In genomic region chr1:51288578-51288977, GRCh38 we compare ENCODE assay signal across 26 cellular contexts. TPM values are rescaled to one million over a fixed set of nuclear protein-coding genes. Genes with fewer than 3 reads are reported as not detected.
"Had no signal": no experiment of that assay in that cellular context is flagged by ENCODE, and none has a peak within 500 bp of the region (broad histone marks: within the 10 kb centered on the region; RNA-seq: fewer than 3 reads in every experiment).

No MANE protein-coding gene starts in this region.

- H3K4me3 ChIP-seq: heart left ventricle, left ventricle myocardium inferior, lower lobe of right lung, neural progenitor cell, right atrium auricular region, skin epidermis, tibial nerve, uterus had no signal

- H3K27me3 ChIP-seq: heart left ventricle, neural progenitor cell, neutrophil, right atrium auricular region, tibial nerve, uterus had no signal

- ATAC-seq: heart left ventricle, left colon, lower lobe of right lung, natural killer cell, sciatic nerve had no signal

- H3K36me3 ChIP-seq: neural progenitor cell, neutrophil, right atrium auricular region, uterus had no signal

- H3K9ac ChIP-seq: neural progenitor cell had no signal

- H3K27ac ChIP-seq: heart left ventricle, left ventricle myocardium inferior, lower lobe of right lung, neural progenitor cell, neutrophil, right atrium auricular region, skin epidermis, tibial nerve, uterus had no signal

- H3K4me1 ChIP-seq: tibial nerve, uterus had no signal

- DNase-seq: heart left ventricle; hypothalamus; immature natural killer cell; kidney; left colon; left ventricle myocardium inferior; lower lobe of right lung; mammary epithelial cell; mesenchymal stem cell; naive B cell; natural killer cell; nephron progenitor cell; occipital lobe; stimulated activated CD4-positive, alpha-beta T cell treated with anti-CD3 and anti-CD28 coated beads, Interleukin-12 subunit alpha, Interleukin-12 subunit beta, amount 100 ng/mL, for 4 hours; stimulated activated CD4-positive, alpha-beta T cell treated with anti-CD3 and anti-CD28 coated beads, Interleukin-15, amount 100 ng/mL, for 24 hours; stimulated activated CD4-positive, alpha-beta T cell treated with anti-CD3 and anti-CD28 coated beads, Interleukin-2, amount 100 ng/mL, for 24 hours; stimulated activated CD4-positive, alpha-beta T cell treated with anti-CD3 and anti-CD28 coated beads, Interleukin-4, amount 100 ng/mL, for 1 hour; stimulated activated naive CD4-positive, alpha-beta T cell; substantia nigra; uterus had no signal

- H3K9me3 ChIP-seq: heart left ventricle, left ventricle myocardium inferior, lower lobe of right lung, neutrophil, right atrium auricular region, tibial nerve, uterus had no signal

RNA-seq across cellular contexts. Expression of gene TTC39A, which starts 41.8 kb away (rescaled TPM):
- polyA plus RNA-seq: immature natural killer cell had no signal
